ENCODE assay signal across 1 cellular context in the genomic region with DNA sequence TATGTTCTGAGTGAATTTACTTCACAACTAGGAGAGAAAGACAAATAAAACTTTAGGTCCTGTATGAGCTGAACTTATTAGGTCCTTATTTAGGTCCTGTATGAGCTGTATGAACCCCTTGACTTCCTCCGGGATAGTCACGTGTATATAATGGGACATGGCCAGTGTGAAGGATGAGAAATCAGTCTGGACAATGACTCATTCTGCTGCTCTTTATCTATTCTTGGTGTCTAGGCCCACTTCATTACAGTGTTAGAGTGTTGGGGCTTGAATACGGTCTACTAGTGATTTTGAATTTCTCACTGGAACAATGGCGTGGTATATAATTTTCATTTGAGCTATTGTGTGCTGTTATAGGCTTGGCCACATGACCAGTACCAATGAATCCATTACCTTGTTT.
TF ChIP-seq lines count a peak whose summit lies in the region.

No MANE protein-coding gene starts in this region.

TF ChIP-seq in SK-N-SH treated with all-trans-retinoic acid at 6 μM for 48 hours, 23 proteins besides CTCF, POLR2A, EP300 and RAD21 (continued from another document):
- TF ChIP-seq ZNF70 (CRISPR knock-in tag; IDR thresholded peaks at IDR 0.05), result no peak
- TF ChIP-seq, protein P1, sequence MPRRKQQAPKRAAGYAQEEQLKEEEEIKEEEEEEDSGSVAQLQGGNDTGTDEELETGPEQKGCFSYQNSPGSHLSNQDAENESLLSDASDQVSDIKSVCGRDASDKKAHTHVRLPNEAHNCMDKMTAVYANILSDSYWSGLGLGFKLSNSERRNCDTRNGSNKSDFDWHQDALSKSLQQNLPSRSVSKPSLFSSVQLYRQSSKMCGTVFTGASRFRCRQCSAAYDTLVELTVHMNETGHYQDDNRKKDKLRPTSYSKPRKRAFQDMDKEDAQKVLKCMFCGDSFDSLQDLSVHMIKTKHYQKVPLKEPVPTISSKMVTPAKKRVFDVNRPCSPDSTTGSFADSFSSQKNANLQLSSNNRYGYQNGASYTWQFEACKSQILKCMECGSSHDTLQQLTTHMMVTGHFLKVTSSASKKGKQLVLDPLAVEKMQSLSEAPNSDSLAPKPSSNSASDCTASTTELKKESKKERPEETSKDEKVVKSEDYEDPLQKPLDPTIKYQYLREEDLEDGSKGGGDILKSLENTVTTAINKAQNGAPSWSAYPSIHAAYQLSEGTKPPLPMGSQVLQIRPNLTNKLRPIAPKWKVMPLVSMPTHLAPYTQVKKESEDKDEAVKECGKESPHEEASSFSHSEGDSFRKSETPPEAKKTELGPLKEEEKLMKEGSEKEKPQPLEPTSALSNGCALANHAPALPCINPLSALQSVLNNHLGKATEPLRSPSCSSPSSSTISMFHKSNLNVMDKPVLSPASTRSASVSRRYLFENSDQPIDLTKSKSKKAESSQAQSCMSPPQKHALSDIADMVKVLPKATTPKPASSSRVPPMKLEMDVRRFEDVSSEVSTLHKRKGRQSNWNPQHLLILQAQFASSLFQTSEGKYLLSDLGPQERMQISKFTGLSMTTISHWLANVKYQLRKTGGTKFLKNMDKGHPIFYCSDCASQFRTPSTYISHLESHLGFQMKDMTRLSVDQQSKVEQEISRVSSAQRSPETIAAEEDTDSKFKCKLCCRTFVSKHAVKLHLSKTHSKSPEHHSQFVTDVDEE (CRISPR knock-in tag; IDR thresholded peaks at IDR 0.05), result no peak
- TF ChIP-seq TOX (CRISPR knock-in tag; IDR thresholded peaks at IDR 0.05; ENCODE audit: borderline replicate concordance), result no peak
- no peak for TF ChIP-seq ISL1 (CRISPR knock-in tag; IDR thresholded peaks at IDR 0.05)
- no peak for TF ChIP-seq TCF4 (CRISPR knock-in tag; IDR thresholded peaks at IDR 0.05; ENCODE audit: borderline replicate concordance)
- TF ChIP-seq CREB5 (CRISPR knock-in tag; IDR thresholded peaks at IDR 0.05; ENCODE audit: low read depth), result no peak
- no peak for TF ChIP-seq ARNTL (CRISPR knock-in tag; IDR thresholded peaks at IDR 0.05; ENCODE audit: borderline replicate concordance, low read depth)
